18 cellular contexts compared by ENCODE assay signal in the genomic region with DNA sequence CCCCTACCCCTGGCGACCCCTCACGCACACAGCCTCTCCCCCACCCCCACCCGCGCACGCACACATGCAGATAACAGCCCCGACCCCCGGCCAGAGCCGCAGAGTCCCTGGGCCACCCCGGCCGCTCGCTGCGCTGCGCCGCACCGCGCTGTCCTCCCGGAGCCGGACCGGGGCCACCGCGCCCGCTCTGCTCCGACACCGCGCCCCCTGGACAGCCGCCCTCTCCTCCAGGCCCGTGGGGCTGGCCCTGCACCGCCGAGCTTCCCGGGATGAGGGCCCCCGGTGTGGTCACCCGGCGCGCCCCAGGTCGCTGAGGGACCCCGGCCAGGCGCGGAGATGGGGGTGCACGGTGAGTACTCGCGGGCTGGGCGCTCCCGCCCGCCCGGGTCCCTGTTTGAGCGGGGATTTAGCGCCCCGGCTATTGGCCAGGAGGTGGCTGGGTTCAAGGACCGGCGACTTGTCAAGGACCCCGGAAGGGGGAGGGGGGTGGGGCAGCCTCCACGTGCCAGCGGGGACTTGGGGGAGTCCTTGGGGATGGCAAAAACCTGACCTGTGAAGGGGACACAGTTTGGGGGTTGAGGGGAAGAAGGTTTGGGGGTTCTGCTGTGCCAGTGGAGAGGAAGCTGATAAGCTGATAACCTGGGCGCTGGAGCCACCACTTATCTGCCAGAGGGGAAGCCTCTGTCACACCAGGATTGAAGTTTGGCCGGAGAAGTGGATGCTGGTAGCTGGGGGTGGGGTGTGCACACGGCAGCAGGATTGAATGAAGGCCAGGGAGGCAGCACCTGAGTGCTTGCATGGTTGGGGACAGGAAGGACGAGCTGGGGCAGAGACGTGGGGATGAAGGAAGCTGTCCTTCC. TPM values are rescaled to one million over a fixed set of nuclear protein-coding genes. Genes with fewer than 3 reads are reported as not detected.
A peak's percentile ranks its signal among the peaks of the same experiment; 100 is the strongest.
DNase-seq lines count a peak whose midpoint lies in the region; ATAC-seq and TF ChIP-seq lines count a peak whose summit lies in the region.
"Had no signal": no experiment of that assay in that cellular context is flagged by ENCODE, and none has a peak within 500 bp of the region (broad histone marks: within the 10 kb centered on the region; RNA-seq: fewer than 3 reads in every experiment).

No MANE protein-coding gene starts in this region.

- H3K27ac Mint-ChIP-seq in Calu3 (ENCODE audit: unreplicated experiment) (no peak overlapping the region), mesothelial cell of epicardium (no peak overlapping the region)
- H3K27ac Mint-ChIP-seq: activated T-helper 17 cell treated with anti-CD3 and anti-CD28 coated beads, Interleukin-2, amount 50 U/mL, for 72 hours had no signal

- H3K27ac ChIP-seq in coronary artery (no peak overlapping the region), tibial artery (no peak overlapping the region)

- peaks cover 0 to 21% (median 8%) of the 10 kb centered on the region in 4 donors for H3K4me1 ChIP-seq in tibial artery
- H3K4me1 ChIP-seq: BE2C had no signal

- CTCF ChIA-PET in Calu3 (lab: Charles Lee), result no interaction called here

- H3K4me3 Mint-ChIP-seq in Calu3 (ENCODE audit: low read depth, unreplicated experiment), result peak overlapping the region; percentile 49
- H3K4me3 Mint-ChIP-seq in mesothelial cell of epicardium, result peak overlapping the region; percentile 33
- H3K4me3 Mint-ChIP-seq: activated T-helper 17 cell treated with anti-CD3 and anti-CD28 coated beads, Interleukin-2, amount 50 U/mL, for 72 hours had no signal

- no peaks in the 10 kb centered on the region for H3K36me3 Mint-ChIP-seq in Calu3 (ENCODE audit: insufficient read depth, unreplicated experiment)
- peaks cover 11% of the 10 kb centered on the region for H3K36me3 Mint-ChIP-seq in mesothelial cell of epicardium

- TF ChIP-seq CTCF in Calu3 (IDR thresholded peaks at IDR 0.05; ENCODE audit: unreplicated experiment) (no peak), coronary artery (IDR thresholded peaks at IDR 0.05) (no peak), mesothelial cell of epicardium (IDR thresholded peaks at IDR 0.05; ENCODE audit: unreplicated experiment) (no peak), tibial artery (IDR thresholded peaks at IDR 0.05) (no peak)

- no TSS peak for BruUV-seq in Calu3 (replicated peaks; lab: Mats Ljungman, UMichigan)

- H3K9me3 ChIP-seq in tibial artery, result no peaks in the 10 kb centered on the region
- H3K9me3 ChIP-seq: BE2C had no signal

- intact Hi-C loops in Calu3 (cut with micrococcal nuclease; ENCODE audit: unreplicated experiment), result no loop called here
- intact Hi-C loops in tibial artery (cut with DNase I; ENCODE audit: low total_unique reads), result loop anchor here (10.0 kb wide), 1 partner anchor 256 kb away; the partner anchor contains the start of gene SPACDR

- DNase-seq in Calu3, result no peak
- DNase-seq in coronary artery (ENCODE audit: low spot score), result no peak
- DNase-seq in mesothelial cell of epicardium (ENCODE audit: low spot score in 2 of 2, unreplicated experiment in 2 of 2), result no peak
- DNase-seq in tibial artery, result no peak
- DNase-seq: activated CD4-positive, alpha-beta T cell treated with anti-CD3 and anti-CD28 coated beads for 1 hour; BE2C; GF-D8; kidney glomerular epithelial cell; NCI-H1417 treated with DMSO at 0.1 percent for 48 hours; NCI-H82; stimulated activated CD4-positive, alpha-beta T cell treated with anti-CD3 and anti-CD28 coated beads, Interleukin-4, amount 100 ng/mL, for 1 hour had no signal

- ATAC-seq in GM19397 (IDR thresholded peaks at IDR 0.05; ENCODE audit: unreplicated experiment) (no peak), GM18517 (IDR thresholded peaks at IDR 0.05; ENCODE audit: unreplicated experiment) (no peak)
- ATAC-seq: activated T-helper 17 cell treated with anti-CD3 and anti-CD28 coated beads, Interleukin-2, amount 50 U/mL, for 72 hours had no signal

- H3K27me3 ChIP-seq in tibial artery, result peaks cover 0 to 72% of the 10 kb centered on the region in 2 donors

- H3K4me3 ChIP-seq in coronary artery, result peak overlapping the region; percentile 47
- no peak overlapping the region for H3K4me3 ChIP-seq in tibial artery

- H3K27me3 Mint-ChIP-seq in Calu3 (ENCODE audit: unreplicated experiment), result peaks cover 73% of the 10 kb centered on the region
- H3K27me3 Mint-ChIP-seq in mesothelial cell of epicardium (ENCODE audit: low read depth), result peaks cover 78% of the 10 kb centered on the region

- H3K4me1 Mint-ChIP-seq in Calu3 (ENCODE audit: low read depth, unreplicated experiment), result no peaks in the 10 kb centered on the region
- H3K4me1 Mint-ChIP-seq in mesothelial cell of epicardium, result peaks cover 1% of the 10 kb centered on the region
- H3K4me1 Mint-ChIP-seq: activated T-helper 17 cell treated with anti-CD3 and anti-CD28 coated beads, Interleukin-2, amount 50 U/mL, for 72 hours had no signal

- peaks cover 4% of the 10 kb centered on the region for H3K9me3 Mint-ChIP-seq in Calu3 (ENCODE audit: low read depth, unreplicated experiment)
- H3K9me3 Mint-ChIP-seq in mesothelial cell of epicardium, result peaks cover 16% of the 10 kb centered on the region

- H3K36me3 ChIP-seq in tibial artery, result no peaks in the 10 kb centered on the region
- H3K36me3 ChIP-seq: BE2C had no signal

RNA-seq across cellular contexts. Expression of gene EPO, which starts 0.6 kb away (rescaled TPM):
- not detected in 2 replicates for total RNA-seq in Calu3 (2022)
- 0.16 to 0.27 TPM in 2 of 3 replicates, not detected in the other for total RNA-seq in mesothelial cell of epicardium
- total RNA-seq: activated T-helper 17 cell treated with anti-CD3 and anti-CD28 coated beads, Interleukin-2, amount 50 U/mL, for 72 hours; bronchial epithelial cell; HT-29; omental fat pad had no signal

RNA-seq across cellular contexts. Expression of gene ZAN, which starts 12.5 kb away (rescaled TPM):
- total RNA-seq in Calu3 (2022) (not detected in 2 replicates), mesothelial cell of epicardium (not detected in 3 replicates)
- total RNA-seq: activated T-helper 17 cell treated with anti-CD3 and anti-CD28 coated beads, Interleukin-2, amount 50 U/mL, for 72 hours; bronchial epithelial cell; HT-29; omental fat pad; SK-MEL-5 had no signal

RNA-seq across cellular contexts. Expression of gene POP7, which starts 15.0 kb away (rescaled TPM):
- total RNA-seq in Calu3 (2022) (28.2 and 31.9 TPM in 2 replicates), mesothelial cell of epicardium (26.0 to 27.2 TPM (median 26.6 TPM) in 3 replicates)

RNA-seq across cellular contexts. Expression of gene GIGYF1, which starts 26.8 kb away (rescaled TPM):
- total RNA-seq in Calu3 (2022) (29.5 and 30.8 TPM in 2 replicates), mesothelial cell of epicardium (98.5 to 99.2 TPM (median 99.1 TPM) in 3 replicates)

RNA-seq across cellular contexts. Expression of gene GNB2, which starts 47.3 kb away (rescaled TPM):
- total RNA-seq in Calu3 (2022), result 129 and 134 TPM in 2 replicates
- 173 to 178 TPM (median 174 TPM) in 3 replicates for total RNA-seq in mesothelial cell of epicardium
